ENCODE assay signal across 19 cellular contexts in genomic region chr4:22338806-22339205, GRCh38.
DNase-seq lines count a peak whose midpoint lies in the region; ATAC-seq, FAIRE-seq and TF ChIP-seq lines count a peak whose summit lies in the region.
"Had no signal": no experiment of that assay in that cellular context is flagged by ENCODE, and none has a peak within 500 bp of the region (broad histone marks: within the 10 kb centered on the region; RNA-seq: fewer than 3 reads in every experiment).

No MANE protein-coding gene starts in this region.

- no peak overlapping the region for H3K27ac ChIP-seq in WERI-Rb-1
- H3K27ac ChIP-seq: 22Rv1, PC-9, RWPE1 had no signal

- TF ChIP-seq CTCF in WERI-Rb-1 (IDR thresholded peaks at IDR 0.05; ENCODE audit: low read depth, low read length) (no peak), retinal pigment epithelial cell (conservative IDR thresholded peaks at IDR 0.05; ENCODE audit: low read depth, low read length) (no peak)

- H3K4me3 ChIP-seq in WERI-Rb-1 (ENCODE audit: low read depth, low read length) (no peak overlapping the region), retinal pigment epithelial cell (ENCODE audit: low read length) (no peak overlapping the region)
- H3K4me3 ChIP-seq: PC-9 had no signal

- peak; percentile 5 for FAIRE-seq in GM12891 (lab: Jason Lieb, UNC)
- FAIRE-seq: H1 had no signal

- H3K27me3 ChIP-seq in WERI-Rb-1 (ENCODE audit: insufficient read depth, low read depth, severe bottlenecking) = no peaks in the 10 kb centered on the region

- H3K9me3 ChIP-seq in WERI-Rb-1 (ENCODE audit: severe bottlenecking) = peaks cover 9% of the 10 kb centered on the region

- no peaks in the 10 kb centered on the region for H3K36me3 ChIP-seq in WERI-Rb-1

- DNase-seq in NCI-H82 (lab: John Stamatoyannopoulos, UW) (peak; percentile 60), NCI-H82 treated with DMSO at 0.1 percent for 48 hours (lab: John Stamatoyannopoulos, UW; ENCODE audit: unreplicated experiment) (no peak), GM12891 (ENCODE audit: insufficient read length, low spot score) (no peak), WERI-Rb-1 (peak; percentile 60), retinal pigment epithelial cell (ENCODE audit: low read depth) (peak; percentile 48), GM19238 (ENCODE audit: insufficient read length, low spot score) (no peak)
- DNase-seq: DMS 273 treated with DMSO at 0.1 percent for 48 hours, GF-D8, NCI-H1694 treated with DMSO at 0.1 percent for 48 hours, NCI-H2171, NCI-H446 treated with DMSO at 0.1 percent for 48 hours, NCI-H69, PC-9, SIG-M5 had no signal

- no peak for ATAC-seq in GM19467 (IDR thresholded peaks at IDR 0.05; ENCODE audit: unreplicated experiment)
- ATAC-seq in GM19035 (IDR thresholded peaks at IDR 0.05; ENCODE audit: unreplicated experiment) = no peak

- no peak for TF ChIP-seq POLR2A in GM12891 (IDR thresholded peaks at IDR 0.05; ENCODE audit: low read depth, low read length)

TF ChIP-seq in GM12891, 5 proteins besides CTCF, POLR2A, EP300 and RAD21:
- TF ChIP-seq PAX5 (IDR thresholded peaks at IDR 0.05; ENCODE audit: insufficient read depth, low read length, severe bottlenecking) (no peak), TAF1 (IDR thresholded peaks at IDR 0.05; ENCODE audit: low read depth, low read length) (no peak), POU2F2 (IDR thresholded peaks at IDR 0.05; ENCODE audit: low read depth, low read length) (no peak), POLR2AphosphoS5 (IDR thresholded peaks at IDR 0.05; ENCODE audit: low read depth, low read length) (no peak), SPI1 (IDR thresholded peaks at IDR 0.05; ENCODE audit: low read depth, low read length) (no peak)

Comparison
In these comparisons a context has a peak if more than half of its experiments do, and no peak if none do; other contexts are left out.
1. DNase-seq: peak in NCI-H82 (single experiment), WERI-Rb-1 (single experiment) and retinal pigment epithelial cell (single experiment); none in NCI-H82 treated with DMSO at 0.1 percent for 48 hours (single experiment), GM12891 (single experiment) and GM19238 (single experiment).